9 cellular contexts compared by ENCODE assay signal in genomic region chr3:124985358-124985757, GRCh38. TPM values are rescaled to one million over a fixed set of nuclear protein-coding genes. Genes with fewer than 3 reads are reported as not detected.
DNase-seq lines count a peak whose midpoint lies in the region; ATAC-seq and TF ChIP-seq lines count a peak whose summit lies in the region.
"Had no signal": no experiment of that assay in that cellular context is flagged by ENCODE, and none has a peak within 500 bp of the region (broad histone marks: within the 10 kb centered on the region; RNA-seq: fewer than 3 reads in every experiment).

No MANE protein-coding gene starts in this region.

- peaks cover 28% of the 10 kb centered on the region for H3K4me1 ChIP-seq in PC-9 (replicated peaks; ENCODE audit: insufficient read depth)

- no peak for ATAC-seq in HG03135 (IDR thresholded peaks at IDR 0.05; ENCODE audit: unreplicated experiment)
- no peak for ATAC-seq in GM19397 (IDR thresholded peaks at IDR 0.05; ENCODE audit: unreplicated experiment)
- ATAC-seq: T-helper 17 cell had no signal

- peak overlapping the region; percentile 83 for H3K27ac ChIP-seq in PC-9

- no peaks in the 10 kb centered on the region for H4K20me1 ChIP-seq in PC-9 (ENCODE audit: insufficient read depth)

- TF ChIP-seq CTCF in PC-9 (conservative IDR thresholded peaks at IDR 0.05) = no peak
- no peak for TF ChIP-seq CTCF in fibroblast of the aortic adventitia (IDR thresholded peaks at IDR 0.05; ENCODE audit: insufficient read depth, low read length)

- H3K9me2 ChIP-seq in PC-9 (ENCODE audit: insufficient read depth) = no peaks in the 10 kb centered on the region

- no peaks in the 10 kb centered on the region for H3K79me2 ChIP-seq in PC-9 (ENCODE audit: low read depth)

- no TSS peak for BruUV-seq in PC-9 (replicated peaks; lab: Mats Ljungman, UMichigan)

- no peak overlapping the region for H2AFZ ChIP-seq in PC-9

- no peaks in the 10 kb centered on the region for H3K9me3 ChIP-seq in PC-9 (ENCODE audit: insufficient read depth, low read depth)

- CTCF ChIA-PET in PC-9 (lab: Charles Lee) = no interaction called here

- DNase-seq in EH (ENCODE audit: low read depth) = peak; percentile 91
- peak; percentile 29 to 52 for DNase-seq in PC-9
- DNase-seq in fibroblast of the aortic adventitia (ENCODE audit: low read depth) = peak; percentile 91
- DNase-seq in pons (ENCODE audit: low spot score) = peak; percentile 60
- DNase-seq in activated naive CD4-positive, alpha-beta T cell (lab: John Stamatoyannopoulos, UW) = no peak
- DNase-seq in posterior vena cava (ENCODE audit: low spot score) = no peak
- DNase-seq: T-helper 17 cell had no signal

- intact Hi-C loops in PC-9 (cut with micrococcal nuclease; ENCODE audit: unreplicated experiment) (loop anchor here (5.0 kb wide), 1 partner anchor 418 kb away; no protein-coding TSS in a partner anchor), posterior vena cava (cut with DNase I) (no loop called here)

- no peaks in the 10 kb centered on the region for H3K27me3 ChIP-seq in PC-9 (ENCODE audit: insufficient read depth, low read depth)

- POLR2A ChIA-PET in PC-9 (lab: Charles Lee; ENCODE audit: unreplicated experiment) = no interaction called here

- no peak overlapping the region for H3K4me3 ChIP-seq in PC-9
- no peak overlapping the region for H3K4me3 ChIP-seq in fibroblast of the aortic adventitia (ENCODE audit: low read depth, low read length)

- peaks cover 17% of the 10 kb centered on the region for H3F3A ChIP-seq in PC-9 (ENCODE audit: insufficient read depth, low read depth)

- no peaks in the 10 kb centered on the region for H3K36me3 ChIP-seq in PC-9 (ENCODE audit: low read depth)

- H3K4me2 ChIP-seq in PC-9 = peak overlapping the region; percentile 14

RNA-seq across cellular contexts. Expression of gene MUC13, which starts 50.8 kb away (rescaled TPM):
- not detected in 2 replicates for total RNA-seq in PC-9 (2021)
- not detected in 2 replicates for total RNA-seq in fibroblast of the aortic adventitia (ENCODE audit: low replicate concordance)
- total RNA-seq in posterior vena cava = under 1 TPM in 1 of 2 donors, not detected in 1; 0.10 TPM

Comparison
In these comparisons a context has a peak if more than half of its experiments do, and no peak if none do; other contexts are left out.
1. DNase-seq: peak in EH (single experiment), PC-9 (2 of 2), fibroblast of the aortic adventitia (single experiment) and pons (single experiment); none in activated naive CD4-positive, alpha-beta T cell (0 of 4) and posterior vena cava (single experiment).